Comparison of ENCODE assay signal across 8 cellular contexts in the genomic region with DNA sequence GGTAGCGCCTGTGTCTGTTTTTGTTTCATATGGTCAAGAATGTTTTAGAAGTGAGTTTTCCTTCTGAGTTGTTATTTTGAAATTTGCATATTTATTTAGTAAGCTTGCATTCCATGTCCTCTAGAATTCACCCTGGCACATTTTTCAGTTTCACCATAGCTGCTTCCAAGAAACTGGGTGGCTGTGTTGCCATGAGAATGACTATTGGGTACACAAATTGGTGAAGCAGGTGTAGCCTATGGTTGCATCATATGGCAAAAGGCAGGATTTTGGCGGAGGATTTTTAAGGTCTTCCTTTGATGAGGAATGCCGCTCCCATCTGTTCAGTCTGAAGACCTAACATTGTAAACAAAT. TPM values are rescaled to one million over a fixed set of nuclear protein-coding genes. Genes with fewer than 3 reads are reported as not detected.
A peak's percentile ranks its signal among the peaks of the same experiment; 100 is the strongest.
DNase-seq lines count a peak whose midpoint lies in the region; ATAC-seq and TF ChIP-seq lines count a peak whose summit lies in the region.

No MANE protein-coding gene starts in this region.

- H3K27ac ChIP-seq in A673 (ENCODE audit: low read depth, low read length, poor library complexity, severe bottlenecking) (peak overlapping the region; percentile 96), breast epithelium (peak overlapping the region; percentile 99)

- H3K9me3 ChIP-seq in A673 (ENCODE audit: low read depth, low read length, poor library complexity, severe bottlenecking) = no peaks in the 10 kb centered on the region
- H3K9me3 ChIP-seq in breast epithelium = no peaks in the 10 kb centered on the region
- no peaks in the 10 kb centered on the region for H3K9me3 ChIP-seq in mononuclear cell (ENCODE audit: low read depth, low read length)

- H3K4me3 ChIP-seq in A673 (ENCODE audit: low read depth, low read length, poor library complexity, severe bottlenecking) (peak overlapping the region; percentile 94), breast epithelium (peak overlapping the region; percentile 92 to 99 (median 98)), mononuclear cell (ENCODE audit: low read length) (peak overlapping the region; percentile 100)
- peak overlapping the region; percentile 95 for H3K4me3 ChIP-seq in Jurkat, Clone E6-1 (ENCODE audit: low read length)

- no peaks in the 10 kb centered on the region for H3K27me3 ChIP-seq in A673 (replicated peaks; ENCODE audit: insufficient read depth, low read depth, low read length, poor library complexity)
- no peaks in the 10 kb centered on the region for H3K27me3 ChIP-seq in breast epithelium
- H3K27me3 ChIP-seq in mononuclear cell (ENCODE audit: insufficient read depth, low read length) = no peaks in the 10 kb centered on the region

- H3K4me1 ChIP-seq in A673 (ENCODE audit: insufficient read depth, low read length, poor library complexity, severe bottlenecking) (peaks cover 33% of the 10 kb centered on the region), breast epithelium (peaks cover 0 to 9% of the 10 kb centered on the region in 2 donors), mononuclear cell (ENCODE audit: insufficient read depth, low read length) (peaks cover 36% of the 10 kb centered on the region)

- CTCF ChIA-PET in A673 (lab: Charles Lee) = interaction anchor here (0.6 kb wide), 1 partner anchor 22 kb away, joined by 5 read pairs; no protein-coding TSS in a partner anchor

- intact Hi-C loops in A673 (cut with micrococcal nuclease; ENCODE audit: unreplicated experiment) = no loop called here
- intact Hi-C loops in breast epithelium (cut with DNase I; ENCODE audit: low total_unique reads) = no loop called here

- POLR2A ChIA-PET in A673 (lab: Charles Lee; ENCODE audit: low non-redundant PET) = no interaction called here

- no TSS peak for BruUV-seq in A673 (replicated peaks; lab: Mats Ljungman, UMichigan)

- TF ChIP-seq CTCF in A673 (conservative IDR thresholded peaks at IDR 0.05; ENCODE audit: low read depth, low read length) = no peak
- no peak for TF ChIP-seq CTCF in breast epithelium (IDR thresholded peaks at IDR 0.05)

- no peak for ATAC-seq in GM19467 (IDR thresholded peaks at IDR 0.05; ENCODE audit: unreplicated experiment)
- ATAC-seq in GM19452 (IDR thresholded peaks at IDR 0.05; ENCODE audit: unreplicated experiment) = no peak

- DNase-seq in A673 (ENCODE audit: low spot score) (no peak), breast epithelium (ENCODE audit: low spot score in 2 of 2) (no peak), NK-92 (lab: John Stamatoyannopoulos, UW; ENCODE audit: unreplicated experiment) (no peak), NOMO-1 treated with dmso at 0.1 percent for 144 hours (lab: John Stamatoyannopoulos, UW; ENCODE audit: unreplicated experiment) (no peak)
- DNase-seq in Jurkat, Clone E6-1 (ENCODE audit: low read depth, low spot score) = no peak

- H3K36me3 ChIP-seq in A673 (ENCODE audit: insufficient read depth, low read length, poor library complexity, severe bottlenecking) (peaks cover 43% of the 10 kb centered on the region), breast epithelium (no peaks in the 10 kb centered on the region)

- TF ChIP-seq POLR2A in breast epithelium (IDR thresholded peaks at IDR 0.05) = no peak

RNA-seq across cellular contexts. Expression of a gene that starts 1.3 kb away (rescaled TPM):
- total RNA-seq in A673 (2021) (94.2 and 99.4 TPM in 2 replicates), breast epithelium (100 to 1,000 TPM; 123 to 162 (median 149) TPM), mononuclear cell (211 TPM)
- 60.5 TPM for polyA plus RNA-seq in Jurkat, Clone E6-1 (2012; ENCODE audit: insufficient read depth, insufficient read length)

RNA-seq across cellular contexts. Expression of a gene that starts 28.5 kb away (rescaled TPM):
- total RNA-seq in A673 (2021) (not detected in 2 replicates), breast epithelium (under 1 TPM; 0.44 to 0.80 (median 0.66) TPM), mononuclear cell (0.52 TPM)
- polyA plus RNA-seq in Jurkat, Clone E6-1 (2012; ENCODE audit: insufficient read depth, insufficient read length) = not detected

RNA-seq across cellular contexts. Expression of a gene that starts 56.1 kb away (rescaled TPM):
- total RNA-seq in A673 (2021) (13.1 and 14.2 TPM in 2 replicates), breast epithelium (10 to 100 TPM; 18.4 to 34.4 (median 24.1) TPM), mononuclear cell (246 TPM)
- polyA plus RNA-seq in Jurkat, Clone E6-1 (2012; ENCODE audit: insufficient read depth, insufficient read length) = 26.4 TPM
